ENCODE assay signal across 8 cellular contexts in genomic region chr7:88218428-88218745, GRCh38. TPM values are rescaled to one million over a fixed set of nuclear protein-coding genes. Genes with fewer than 3 reads are reported as not detected.
DNase-seq lines count a peak whose midpoint lies in the region; ATAC-seq, FAIRE-seq and TF ChIP-seq lines count a peak whose summit lies in the region.

No MANE protein-coding gene starts in this region.

- H3K27me3 Mint-ChIP-seq in T-helper 17 cell: no peaks in the 10 kb centered on the region

- DNase-seq in GM20000 (ENCODE audit: low spot score) (peak; percentile 5), T-helper 17 cell (no peak), fibroblast of villous mesenchyme (ENCODE audit: low read depth) (no peak), small intestine (no peak), NCI-H146 (lab: John Stamatoyannopoulos, UW) (no peak), HUDEP-2 (lab: John Stamatoyannopoulos, UW; ENCODE audit: unreplicated experiment in 76 of 76) (no peak)

- H3K27ac Mint-ChIP-seq in T-helper 17 cell: peak overlapping the region; percentile 98

- FAIRE-seq in small intestine (lab: Jason Lieb, UNC): no peak

- H3K4me1 ChIP-seq in small intestine (ENCODE audit: control insufficient read depth in 2 of 2, insufficient read depth in 1 of 2, low read depth in 1 of 2, low read length in 1 of 2): peaks cover 2 to 7% of the 10 kb centered on the region in 2 donors

- peaks cover 8% of the 10 kb centered on the region for H3K36me3 Mint-ChIP-seq in T-helper 17 cell (ENCODE audit: low read depth)

- H3K9me3 ChIP-seq in T-helper 17 cell (ENCODE audit: control insufficient read depth, low read length, poor library complexity, severe bottlenecking) (no peaks in the 10 kb centered on the region), small intestine (ENCODE audit: control insufficient read depth, low read depth) (no peaks in the 10 kb centered on the region)

- H3K4me3 ChIP-seq in fibroblast of villous mesenchyme (ENCODE audit: low read depth, low read length) (peak overlapping the region; percentile 96), small intestine (ENCODE audit: low read depth in 1 of 2, low read length in 2 of 2) (peak overlapping the region in 1 of 2 donors; percentile 82)

- H3K27ac ChIP-seq in small intestine (ENCODE audit: low read depth in 1 of 2, low read length in 1 of 2): peak overlapping the region; percentile 60 to 76

- WGBS in small intestine, 3 donors: 5 to 23% (median 8%) methylated on average over 5 of the region's 5 CpGs

- H3K27me3 ChIP-seq in small intestine (ENCODE audit: control insufficient read depth in 2 of 2, insufficient read depth in 2 of 2, low read length in 2 of 2): no peaks in the 10 kb centered on the region

- peaks cover 30% of the 10 kb centered on the region for H3K4me1 Mint-ChIP-seq in T-helper 17 cell

- no peak for TF ChIP-seq CTCF in GM20000 (IDR thresholded peaks at IDR 0.05; ENCODE audit: extremely low read depth, missing control alignments)
- no peak for TF ChIP-seq CTCF in fibroblast of villous mesenchyme (IDR thresholded peaks at IDR 0.05; ENCODE audit: insufficient read depth, low read depth, low read length)

- H3K36me3 ChIP-seq in small intestine (ENCODE audit: control insufficient read depth in 2 of 2, insufficient read depth in 2 of 2, low read length in 2 of 2): peaks cover 0 to 12% of the 10 kb centered on the region in 2 donors

- peak overlapping the region; percentile 98 for H3K4me3 Mint-ChIP-seq in T-helper 17 cell

- no peak for ATAC-seq in T-helper 17 cell
- no peak for ATAC-seq in GM21360 (IDR thresholded peaks at IDR 0.05; ENCODE audit: unreplicated experiment)
- ATAC-seq in GM18870 (IDR thresholded peaks at IDR 0.05; ENCODE audit: unreplicated experiment): no peak

RNA-seq across cellular contexts. Expression of gene SRI, which starts 1.5 kb away (rescaled TPM):
- total RNA-seq in T-helper 17 cell (10 to 100 TPM; 58.1 to 65.8 TPM), fibroblast of villous mesenchyme (59.9 and 81.2 TPM in 2 replicates)
- polyA plus RNA-seq in small intestine: 100 to 1,000 TPM; 202 to 509 (median 443) TPM
